ENCODE assay signal across 1 cellular context in genomic region chr22:22906907-22907550, GRCh38.
TF ChIP-seq lines count a peak whose summit lies in the region.

No MANE protein-coding gene starts in this region.

TF ChIP-seq in GM12878, 131 proteins besides CTCF, POLR2A, EP300 and RAD21 (continued from another document):
- TF ChIP-seq ZNF687 (IDR thresholded peaks at IDR 0.05), result no peak
- no peak for TF ChIP-seq ZSCAN29 (IDR thresholded peaks at IDR 0.05)
- no peak for TF ChIP-seq NFXL1 (IDR thresholded peaks at IDR 0.05; ENCODE audit: borderline replicate concordance)
- TF ChIP-seq NR2F1 (conservative IDR thresholded peaks at IDR 0.05), result no peak
- TF ChIP-seq GATAD2B (conservative IDR thresholded peaks at IDR 0.05; ENCODE audit: low read depth), result no peak
- TF ChIP-seq ZBTB4 (CRISPR knock-in tag; IDR thresholded peaks at IDR 0.05), result no peak
- no peak for TF ChIP-seq IRF3 (IDR thresholded peaks at IDR 0.05)
- TF ChIP-seq CEBPB (IDR thresholded peaks at IDR 0.05; ENCODE audit: borderline replicate concordance in 1 of 2, low read depth in 2 of 2, low read length in 2 of 2), result peak in 1 of 2 experiments; percentile 14; a peak in 2 of 4 replicates
- no peak for TF ChIP-seq SMAD1 (IDR thresholded peaks at IDR 0.05; ENCODE audit: low read depth, partially characterized antibody)
- peak; percentile 13 for TF ChIP-seq RUNX3 (IDR thresholded peaks at IDR 0.05; ENCODE audit: low read length)
- no peak for TF ChIP-seq BHLHE40 (IDR thresholded peaks at IDR 0.05; ENCODE audit: borderline replicate concordance in 1 of 2, low read depth in 2 of 2, low read length in 1 of 2)
- TF ChIP-seq USF1 (IDR thresholded peaks at IDR 0.05; ENCODE audit: borderline replicate concordance, extremely low read length, insufficient read depth, low read depth, low read length), result no peak
